ENCODE assay signal across 11 cellular contexts in genomic region chr6:558089-558488, GRCh38.
DNase-seq lines count a peak whose midpoint lies in the region; ATAC-seq and TF ChIP-seq lines count a peak whose summit lies in the region.
"Had no signal": no experiment of that assay in that cellular context is flagged by ENCODE, and none has a peak within 500 bp of the region (broad histone marks: within the 10 kb centered on the region; RNA-seq: fewer than 3 reads in every experiment).

No MANE protein-coding gene starts in this region.

- no peak overlapping the region for H3K18ac ChIP-seq in mesenchymal stem cell (ENCODE audit: low read depth in 1 of 2, low read length in 2 of 2)

- DNase-seq in AG04450 (ENCODE audit: low read depth, low spot score): no peak
- peak; percentile 22 for DNase-seq in PC-3
- DNase-seq in endodermal cell: no peak
- no peak for DNase-seq in G401 (ENCODE audit: low spot score)
- DNase-seq in activated CD4-positive, CD25-positive, alpha-beta regulatory T cell treated with anti-CD3 and anti-CD28 coated beads, Interleukin-2, amount 50 U/mL, for 72 hours: no peak
- no peak for DNase-seq in mesenchymal stem cell
- DNase-seq in NCI-H146 treated with DMSO at 0.1 percent for 48 hours (lab: John Stamatoyannopoulos, UW; ENCODE audit: unreplicated experiment): no peak
- DNase-seq: activated effector memory CD4-positive, alpha-beta T cell treated with anti-CD3 and anti-CD28 coated beads, Interleukin-2, amount 50 U/mL, for 16 hours; NCI-H510A treated with DMSO at 0.1 percent for 48 hours had no signal

- H3K9ac ChIP-seq in PC-3 (ENCODE audit: low read length) (no peak overlapping the region), endodermal cell (ENCODE audit: extremely low read depth, low read length, poor library complexity, severe bottlenecking) (no peak overlapping the region), mesenchymal stem cell (ENCODE audit: low read length) (no peak overlapping the region)

- H3K4me2 ChIP-seq in DOHH2 (ENCODE audit: low read length) (no peak overlapping the region), PC-3 (ENCODE audit: low read length) (no peak overlapping the region), mesenchymal stem cell (ENCODE audit: low read length, poor library complexity, severe bottlenecking) (no peak overlapping the region)

- peak; percentile 31 for TF ChIP-seq CTCF in AG04450 (IDR thresholded peaks at IDR 0.05; ENCODE audit: low read depth, low read length)
- peak; percentile 12 for TF ChIP-seq CTCF in DOHH2 (IDR thresholded peaks at IDR 0.05; ENCODE audit: low read depth, low read length, poor library complexity, severe bottlenecking)
- peak; percentile 59 for TF ChIP-seq CTCF in PC-3 (conservative IDR thresholded peaks at IDR 0.05; ENCODE audit: low read depth, low read length)
- peak; percentile 58 for TF ChIP-seq CTCF in endodermal cell (conservative IDR thresholded peaks at IDR 0.05)

- H2AK5ac ChIP-seq in mesenchymal stem cell (ENCODE audit: low read length, severe bottlenecking): no peak overlapping the region

- no peak overlapping the region for H4K91ac ChIP-seq in mesenchymal stem cell (ENCODE audit: low read length)

- no peak overlapping the region for H4K8ac ChIP-seq in mesenchymal stem cell (ENCODE audit: low read length)

- H3K4me3 Mint-ChIP-seq in endodermal cell: no peak overlapping the region

- H2BK5ac ChIP-seq in mesenchymal stem cell (ENCODE audit: low read depth, low read length, poor library complexity, severe bottlenecking): no peak overlapping the region

- no peak overlapping the region for H2BK15ac ChIP-seq in mesenchymal stem cell (ENCODE audit: low read depth, poor library complexity, severe bottlenecking)

- BruUV-seq in PC-3 (replicated peaks; lab: Mats Ljungman, UMichigan): no TSS peak

- H2BK12ac ChIP-seq in mesenchymal stem cell (ENCODE audit: low read length in 2 of 2): no peak overlapping the region

- H3K9me3 Mint-ChIP-seq in endodermal cell: no peaks in the 10 kb centered on the region

- in situ Hi-C loops in G401 (cut with HindIII; ENCODE audit: low sequenced_read_pairs): no loop called here

- H3K4ac ChIP-seq in mesenchymal stem cell (ENCODE audit: low read depth in 1 of 2, low read length in 2 of 2): no peak overlapping the region

- no peak overlapping the region for H2AFZ ChIP-seq in PC-3 (ENCODE audit: low read length)
- no peak overlapping the region for H2AFZ ChIP-seq in mesenchymal stem cell (ENCODE audit: low read depth, low read length)

- H3K79me2 ChIP-seq in DOHH2 (ENCODE audit: control insufficient read depth, low read length) (no peaks in the 10 kb centered on the region), PC-3 (ENCODE audit: low read length) (no peaks in the 10 kb centered on the region)

- H2BK120ac ChIP-seq in mesenchymal stem cell (ENCODE audit: low read depth, low read length): no peak overlapping the region

- CTCF ChIA-PET in AG04450 (lab: Charles Lee): interaction anchor here (0.7 to 1.4 kb wide), 2 partner anchors 14 to 35 kb away, joined by 3 read pairs; no protein-coding TSS in a partner anchor
- CTCF ChIA-PET in PC-3 (lab: Charles Lee): interaction anchor here (0.6 kb wide), 1 partner anchor 135 kb away, joined by 8 read pairs; no protein-coding TSS in a partner anchor

- H3K36me3 ChIP-seq in DOHH2 (ENCODE audit: control insufficient read depth, low read length): no peaks in the 10 kb centered on the region; the same call in 1 of the 2 replicates
- peaks cover 15% of the 10 kb centered on the region; the same call in 1 of the 2 replicates for H3K36me3 ChIP-seq in PC-3 (ENCODE audit: low read depth, low read length)
- H3K36me3 ChIP-seq in endodermal cell (ENCODE audit: control insufficient read depth, insufficient read depth, low read length): peaks cover 64% of the 10 kb centered on the region
- H3K36me3 ChIP-seq in mesenchymal stem cell (ENCODE audit: control insufficient read depth in 1 of 2, insufficient read depth in 2 of 2, low read depth in 1 of 2, low read length in 2 of 2): peaks cover 22 to 58% of the 10 kb centered on the region in 2 experiments

- no peaks in the 10 kb centered on the region for H3K27me3 ChIP-seq in AG04450 (ENCODE audit: control insufficient read depth, insufficient read depth, low read length)
- no peaks in the 10 kb centered on the region for H3K27me3 ChIP-seq in DOHH2 (ENCODE audit: control insufficient read depth, low read length)
- no peaks in the 10 kb centered on the region for H3K27me3 ChIP-seq in PC-3 (ENCODE audit: low read length)
- H3K27me3 ChIP-seq in endodermal cell (ENCODE audit: control insufficient read depth, insufficient read depth, low read length, poor library complexity, severe bottlenecking): no peaks in the 10 kb centered on the region
- H3K27me3 ChIP-seq in mesenchymal stem cell (ENCODE audit: control insufficient read depth in 1 of 2, insufficient read depth in 1 of 2, low read length in 2 of 2): no peaks in the 10 kb centered on the region

- no peaks in the 10 kb centered on the region for H3K4me1 Mint-ChIP-seq in endodermal cell

- no peak overlapping the region for H3K23ac ChIP-seq in mesenchymal stem cell (ENCODE audit: low read length in 2 of 2)

- no peaks in the 10 kb centered on the region for H3K9me3 ChIP-seq in AG04450 (ENCODE audit: control insufficient read depth, insufficient read depth, low read length)
- no peaks in the 10 kb centered on the region for H3K9me3 ChIP-seq in DOHH2 (ENCODE audit: control insufficient read depth, insufficient read depth, low read length)
- H3K9me3 ChIP-seq in PC-3 (ENCODE audit: low read length): no peaks in the 10 kb centered on the region
- H3K9me3 ChIP-seq in endodermal cell (ENCODE audit: control insufficient read depth, low read length): no peaks in the 10 kb centered on the region
- H3K9me3 ChIP-seq in mesenchymal stem cell (ENCODE audit: control insufficient read depth, low read length): no peaks in the 10 kb centered on the region

- H3K27ac Mint-ChIP-seq in endodermal cell: no peak overlapping the region

- H3K9me2 ChIP-seq in DOHH2 (replicated peaks; ENCODE audit: control insufficient read depth, low read length) (no peaks in the 10 kb centered on the region), PC-3 (replicated peaks; ENCODE audit: low read length) (no peaks in the 10 kb centered on the region)

- H3K14ac ChIP-seq in mesenchymal stem cell (ENCODE audit: low read length in 2 of 2): no peak overlapping the region

- H3K4me3 ChIP-seq in AG04450 (ENCODE audit: low read depth, low read length) (no peak overlapping the region), DOHH2 (ENCODE audit: low read length) (no peak overlapping the region), PC-3 (ENCODE audit: low read length) (no peak overlapping the region), endodermal cell (ENCODE audit: low read length) (no peak overlapping the region), mesenchymal stem cell (ENCODE audit: insufficient read depth in 1 of 2, low read depth in 1 of 2, low read length in 2 of 2) (no peak overlapping the region)

- H3K27me3 Mint-ChIP-seq in endodermal cell (ENCODE audit: insufficient read depth): no peaks in the 10 kb centered on the region

- H3K4me1 ChIP-seq in DOHH2 (ENCODE audit: control insufficient read depth, low read length) (no peaks in the 10 kb centered on the region), PC-3 (ENCODE audit: insufficient read depth, low read length) (no peaks in the 10 kb centered on the region), endodermal cell (ENCODE audit: control insufficient read depth, insufficient read depth, low read length) (no peaks in the 10 kb centered on the region), mesenchymal stem cell (ENCODE audit: control insufficient read depth, insufficient read depth, low read depth, low read length) (no peaks in the 10 kb centered on the region)

- POLR2A ChIA-PET in AG04450 (lab: Yijun Ruan, JAX) (no interaction called here), PC-3 (lab: Charles Lee; ENCODE audit: unreplicated experiment) (interaction anchor here (0.6 kb wide), 1 partner anchor 149 kb away, joined by 4 read pairs; no protein-coding TSS in a partner anchor)

- H4K20me1 ChIP-seq in DOHH2 (ENCODE audit: control insufficient read depth, insufficient read depth, low read depth, low read length) (no peaks in the 10 kb centered on the region), PC-3 (ENCODE audit: low read length) (no peaks in the 10 kb centered on the region)

- H3K79me1 ChIP-seq in mesenchymal stem cell (replicated peaks; ENCODE audit: low read length, poor library complexity, severe bottlenecking): peaks cover 8% of the 10 kb centered on the region

- H3K27ac ChIP-seq in AG04450 (ENCODE audit: low read depth, low read length) (no peak overlapping the region), DOHH2 (ENCODE audit: low read depth, low read length) (no peak overlapping the region), PC-3 (ENCODE audit: low read length) (no peak overlapping the region), endodermal cell (ENCODE audit: low read depth, low read length) (no peak overlapping the region), mesenchymal stem cell (ENCODE audit: low read length, poor library complexity, severe bottlenecking) (no peak overlapping the region)
- H3K27ac ChIP-seq: epithelial cell of prostate had no signal

- intact Hi-C loops in PC-3 (cut with micrococcal nuclease): loop anchor here (5.0 to 10.0 kb wide), 2 partner anchors 173 to 371 kb away; no protein-coding TSS in a partner anchor

- H3K36me3 Mint-ChIP-seq in endodermal cell (ENCODE audit: low read depth): peaks cover 53% of the 10 kb centered on the region

- no peak for ATAC-seq in PC-3

- H3F3A ChIP-seq in DOHH2 (ENCODE audit: control insufficient read depth, insufficient read depth): no peaks in the 10 kb centered on the region
- no peaks in the 10 kb centered on the region for H3F3A ChIP-seq in PC-3 (ENCODE audit: low read length, unreplicated experiment)
